In genomic region chr7:24978837-24979469, GRCh38 we compare ENCODE assay signal across 8 cellular contexts. TPM values are rescaled to one million over a fixed set of nuclear protein-coding genes. Genes with fewer than 3 reads are reported as not detected.
DNase-seq lines count a peak whose midpoint lies in the region; FAIRE-seq and TF ChIP-seq lines count a peak whose summit lies in the region.

No MANE protein-coding gene starts in this region.

- no peaks in the 10 kb centered on the region for H3K9me3 Mint-ChIP-seq in T-helper 2 cell treated with Interferon-gamma antibody and Interleukin-4, amounts not matched to agents 5 μg/mL and 100 μg/mL, for 36 hours

- peaks cover 35% of the 10 kb centered on the region for H3K36me3 Mint-ChIP-seq in T-helper 2 cell treated with Interferon-gamma antibody and Interleukin-4, amounts not matched to agents 5 μg/mL and 100 μg/mL, for 36 hours (ENCODE audit: low read depth)

- FAIRE-seq in G401.6 (lab: Jason Lieb, UNC): peak; percentile 63

- WGBS in esophagus muscularis mucosa: 42% methylated on average over 24 of the region's 29 CpGs
- whole genome bisulfite sequencing in ovary, 3 donors: 23 to 27% (median 26%) methylated on average over 29 of the region's 29 CpGs

- intact Hi-C loops in esophagus muscularis mucosa (cut with DNase I): no loop called here
- intact Hi-C loops in ovary (cut with DNase I): no loop called here

- TF ChIP-seq CTCF in HFF-Myc (IDR thresholded peaks at IDR 0.05; ENCODE audit: low read depth, low read length, missing control alignments): no peak
- TF ChIP-seq CTCF in esophagus muscularis mucosa (IDR thresholded peaks at IDR 0.05): no peak
- no peak for TF ChIP-seq CTCF in ovary (IDR thresholded peaks at IDR 0.05)

- peak overlapping the region; percentile 89 to 93 (median 92) for H3K27ac ChIP-seq in esophagus muscularis mucosa (replicated peaks in 1 of 4)
- H3K27ac ChIP-seq in ovary: peak overlapping the region; percentile 65 to 73

- peaks cover 3% of the 10 kb centered on the region for H3K27me3 Mint-ChIP-seq in T-helper 2 cell treated with Interferon-gamma antibody and Interleukin-4, amounts not matched to agents 5 μg/mL and 100 μg/mL, for 36 hours (ENCODE audit: low read depth)

- H3K9me3 ChIP-seq in esophagus muscularis mucosa: no peaks in the 10 kb centered on the region
- H3K9me3 ChIP-seq in ovary: no peaks in the 10 kb centered on the region

- H3K36me3 ChIP-seq in esophagus muscularis mucosa (no peaks in the 10 kb centered on the region), ovary (no peaks in the 10 kb centered on the region)

- no peak for TF ChIP-seq POLR2A in esophagus muscularis mucosa (IDR thresholded peaks at IDR 0.05; ENCODE audit: low read depth)
- no peak for TF ChIP-seq POLR2A in ovary (IDR thresholded peaks at IDR 0.05)

- H3K4me3 Mint-ChIP-seq in T-helper 2 cell treated with Interferon-gamma antibody and Interleukin-4, amounts not matched to agents 5 μg/mL and 100 μg/mL, for 36 hours: peak overlapping the region; percentile 84

- H3K27me3 ChIP-seq in esophagus muscularis mucosa (no peaks in the 10 kb centered on the region), ovary (no peaks in the 10 kb centered on the region)

- H3K4me1 ChIP-seq in esophagus muscularis mucosa (peaks cover 13 to 29% (median 20%) of the 10 kb centered on the region in 4 donors), ovary (ENCODE audit: insufficient read depth) (peaks cover 3% of the 10 kb centered on the region)

- DNase-seq in HFF-Myc (ENCODE audit: extremely low read depth, low read depth) (no peak), esophagus muscularis mucosa (ENCODE audit: extremely low spot score) (no peak), ovary (peak in 2 of 5 donors; percentile 26 to 45), mesenteric fat pad (ENCODE audit: low spot score) (no peak), NCI-H345 treated with DMSO at 0.1 percent for 48 hours (lab: John Stamatoyannopoulos, UW; ENCODE audit: unreplicated experiment) (no peak), GM19238 (ENCODE audit: insufficient read length, low spot score) (no peak)
- no peak for DNase-seq in T-helper 2 cell treated with Interferon-gamma antibody and Interleukin-4, amounts not matched to agents 5 μg/mL and 100 μg/mL, for 36 hours (ENCODE audit: low spot score)

- H3K4me3 ChIP-seq in HFF-Myc (replicated peaks; ENCODE audit: low read depth, low read length) (peak overlapping the region; percentile 88), esophagus muscularis mucosa (peak overlapping the region; percentile 75 to 85 (median 78)), ovary (peak overlapping the region; percentile 78)

- peaks cover 56% of the 10 kb centered on the region for H3K4me1 Mint-ChIP-seq in T-helper 2 cell treated with Interferon-gamma antibody and Interleukin-4, amounts not matched to agents 5 μg/mL and 100 μg/mL, for 36 hours (ENCODE audit: low read depth)

- TF ChIP-seq EP300 in esophagus muscularis mucosa (IDR thresholded peaks at IDR 0.05): no peak
- TF ChIP-seq EP300 in ovary (IDR thresholded peaks at IDR 0.05): no peak

- H3K27ac Mint-ChIP-seq in T-helper 2 cell treated with Interferon-gamma antibody and Interleukin-4, amounts not matched to agents 5 μg/mL and 100 μg/mL, for 36 hours: peak overlapping the region; percentile 64

RNA-seq across cellular contexts. Expression of gene OSBPL3, which starts 1.0 kb away (rescaled TPM):
- total RNA-seq in esophagus muscularis mucosa (1 to 10 TPM; 2.6 to 4.6 (median 3.3) TPM), ovary (10 to 100 TPM in 6 of 7 donors, 1 to 10 TPM in 1; 8.4 to 29.1 (median 13.7) TPM), mesenteric fat pad (9.3 TPM)
- polyA plus RNA-seq in ovary: 10 to 100 TPM in 1 of 2 donors, 1 to 10 TPM in 1; 6.0 to 11.3 TPM
